In the genomic region with DNA sequence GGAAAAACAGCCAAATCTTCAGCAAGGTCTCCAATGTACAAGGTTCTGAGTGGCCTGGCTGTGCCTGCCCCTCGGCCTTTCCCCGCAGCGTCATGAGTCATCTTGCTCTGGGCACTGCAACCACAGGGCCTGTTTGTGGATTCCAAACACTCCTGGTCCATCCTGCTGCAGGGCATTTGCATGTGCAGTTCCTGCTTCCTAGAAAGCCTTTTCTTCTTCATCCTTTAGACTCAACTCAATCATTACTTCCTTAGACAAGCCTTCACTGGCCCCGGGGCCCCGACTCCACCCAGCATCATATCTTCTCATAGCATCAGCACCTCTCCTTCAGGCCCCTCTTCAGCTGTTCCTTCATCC, we compare ENCODE assay signal across 1 cellular context.
A peak's percentile ranks its signal among the peaks of the same experiment; 100 is the strongest.
TF ChIP-seq lines count a peak whose summit lies in the region.

No MANE protein-coding gene starts in this region.

TF ChIP-seq in GM12878, 131 proteins besides CTCF, POLR2A, EP300 and RAD21 (continued from another document):
- TF ChIP-seq, protein P1, sequence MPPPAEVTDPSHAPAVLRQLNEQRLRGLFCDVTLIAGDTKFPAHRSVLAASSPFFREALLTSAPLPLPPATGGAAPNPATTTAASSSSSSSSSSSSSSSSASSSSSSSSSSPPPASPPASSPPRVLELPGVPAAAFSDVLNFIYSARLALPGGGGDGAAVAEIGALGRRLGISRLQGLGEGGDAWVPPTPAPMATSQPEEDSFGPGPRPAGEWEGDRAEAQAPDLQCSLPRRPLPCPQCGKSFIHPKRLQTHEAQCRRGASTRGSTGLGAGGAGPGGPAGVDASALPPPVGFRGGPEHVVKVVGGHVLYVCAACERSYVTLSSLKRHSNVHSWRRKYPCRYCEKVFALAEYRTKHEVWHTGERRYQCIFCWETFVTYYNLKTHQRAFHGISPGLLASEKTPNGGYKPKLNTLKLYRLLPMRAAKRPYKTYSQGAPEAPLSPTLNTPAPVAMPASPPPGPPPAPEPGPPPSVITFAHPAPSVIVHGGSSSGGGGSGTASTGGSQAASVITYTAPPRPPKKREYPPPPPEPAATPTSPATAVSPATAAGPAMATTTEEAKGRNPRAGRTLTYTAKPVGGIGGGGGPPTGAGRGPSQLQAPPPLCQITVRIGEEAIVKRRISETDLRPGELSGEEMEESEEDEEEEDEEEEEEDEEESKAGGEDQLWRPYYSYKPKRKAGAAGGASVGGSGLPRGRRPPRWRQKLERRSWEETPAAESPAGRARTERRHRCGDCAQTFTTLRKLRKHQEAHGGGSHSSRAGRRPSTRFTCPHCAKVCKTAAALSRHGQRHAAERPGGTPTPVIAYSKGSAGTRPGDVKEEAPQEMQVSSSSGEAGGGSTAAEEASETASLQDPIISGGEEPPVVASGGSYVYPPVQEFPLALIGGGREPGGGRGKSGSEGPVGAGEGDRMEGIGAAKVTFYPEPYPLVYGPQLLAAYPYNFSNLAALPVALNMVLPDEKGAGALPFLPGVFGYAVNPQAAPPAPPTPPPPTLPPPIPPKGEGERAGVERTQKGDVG (CRISPR knock-in tag; IDR thresholded peaks at IDR 0.05) = no peak
- TF ChIP-seq MTA2 (IDR thresholded peaks at IDR 0.05; ENCODE audit: low read depth) (no peak), SIN3A (IDR thresholded peaks at IDR 0.05; ENCODE audit: low read depth, low read length) (no peak), BRCA1 (IDR thresholded peaks at IDR 0.05; ENCODE audit: low read depth, low read length) (no peak), RUNX3 (IDR thresholded peaks at IDR 0.05; ENCODE audit: low read length) (peak; percentile 14; the same call in 1 of the 2 replicates), ZNF217 (IDR thresholded peaks at IDR 0.05) (no peak)
